Comparison of ENCODE assay signal across 9 cellular contexts in genomic region chr9:130997925-130998595, GRCh38. TPM values are rescaled to one million over a fixed set of nuclear protein-coding genes. Genes with fewer than 3 reads are reported as not detected.
A peak's percentile ranks its signal among the peaks of the same experiment; 100 is the strongest.
DNase-seq lines count a peak whose midpoint lies in the region; ATAC-seq and TF ChIP-seq lines count a peak whose summit lies in the region.
"Had no signal": no experiment of that assay in that cellular context is flagged by ENCODE, and none has a peak within 500 bp of the region (broad histone marks: within the 10 kb centered on the region; RNA-seq: fewer than 3 reads in every experiment).

No MANE protein-coding gene starts in this region.

- no peaks in the 10 kb centered on the region for H3K36me3 Mint-ChIP-seq in GM23338 (ENCODE audit: low read depth)
- no peaks in the 10 kb centered on the region for H3K36me3 Mint-ChIP-seq in activated T-helper 2 cell treated with anti-CD3 and anti-CD28 coated beads, Interferon-gamma antibody, Interleukin-2, Interleukin-4, amounts not matched to agents 10 μg/mL and 5 μg/mL and 100 μg/mL, durations not matched to agents 14 hours and 24 hours and 36 hours (ENCODE audit: low read depth)

- 0 out of 2 replicates have a peak overlapping the region, but pooled peaks have one; percentile 74 for H2AFZ ChIP-seq in GM23338

- 0 out of 2 replicates have a peak, but pooled peaks cover 2% of the 10 kb centered on the region for H3F3A ChIP-seq in GM23338 (replicated peaks; ENCODE audit: low read depth)

- peaks cover 11% of the 10 kb centered on the region for H3K4me1 Mint-ChIP-seq in GM23338
- no peaks in the 10 kb centered on the region for H3K4me1 Mint-ChIP-seq in activated T-helper 2 cell treated with anti-CD3 and anti-CD28 coated beads, Interferon-gamma antibody, Interleukin-2, Interleukin-4, amounts not matched to agents 10 μg/mL and 5 μg/mL and 100 μg/mL, durations not matched to agents 14 hours and 24 hours and 36 hours (ENCODE audit: low read depth)

- peaks cover 8% of the 10 kb centered on the region for H3K27me3 Mint-ChIP-seq in GM23338 (ENCODE audit: insufficient read depth, low read depth, poor library complexity)
- peaks cover 2% of the 10 kb centered on the region for H3K27me3 Mint-ChIP-seq in activated T-helper 2 cell treated with anti-CD3 and anti-CD28 coated beads, Interferon-gamma antibody, Interleukin-2, Interleukin-4, amounts not matched to agents 10 μg/mL and 5 μg/mL and 100 μg/mL, durations not matched to agents 14 hours and 24 hours and 36 hours (ENCODE audit: low read depth)

- H3K9me3 ChIP-seq in psoas muscle: no peaks in the 10 kb centered on the region

- no peaks in the 10 kb centered on the region for H3K79me2 ChIP-seq in GM23338 (replicated peaks; ENCODE audit: insufficient read depth)

- H3K27ac ChIP-seq in C4-2B (no peak overlapping the region), GM23338 (ENCODE audit: low read depth) (no peak overlapping the region), psoas muscle (no peak overlapping the region)

- no peak overlapping the region for H3K4me3 Mint-ChIP-seq in GM23338
- H3K4me3 Mint-ChIP-seq in activated T-helper 2 cell treated with anti-CD3 and anti-CD28 coated beads, Interferon-gamma antibody, Interleukin-2, Interleukin-4, amounts not matched to agents 10 μg/mL and 5 μg/mL and 100 μg/mL, durations not matched to agents 14 hours and 24 hours and 36 hours (ENCODE audit: low read depth): no peak overlapping the region

- H3K27ac Mint-ChIP-seq in GM23338: no peak overlapping the region
- H3K27ac Mint-ChIP-seq in activated T-helper 2 cell treated with anti-CD3 and anti-CD28 coated beads, Interferon-gamma antibody, Interleukin-2, Interleukin-4, amounts not matched to agents 10 μg/mL and 5 μg/mL and 100 μg/mL, durations not matched to agents 14 hours and 24 hours and 36 hours: no peak overlapping the region

- no peak overlapping the region for H3K4me3 ChIP-seq in GM23338
- no peak overlapping the region for H3K4me3 ChIP-seq in psoas muscle

- no peaks in the 10 kb centered on the region for H4K20me1 ChIP-seq in GM23338 (replicated peaks; ENCODE audit: insufficient read depth)

- DNase-seq in GM23338 (ENCODE audit: low spot score) (peak; percentile 95), NCI-H82 treated with DMSO at 0.1 percent for 48 hours (lab: John Stamatoyannopoulos, UW; ENCODE audit: unreplicated experiment) (peak; percentile 11), glomerular visceral epithelial cell (ENCODE audit: extremely low spot score) (peak; percentile 82), psoas muscle (peak; percentile 68 to 81)
- peak; percentile 31 for DNase-seq in activated T-helper 2 cell treated with anti-CD3 and anti-CD28 coated beads, Interferon-gamma antibody, Interleukin-2, Interleukin-4, amounts not matched to agents 10 μg/mL and 5 μg/mL and 100 μg/mL, durations not matched to agents 14 hours and 24 hours and 36 hours (ENCODE audit: low spot score)

- H3K4me2 ChIP-seq in GM23338: 0 out of 2 replicates have a peak overlapping the region, but pooled peaks have one; percentile 55

- H3K27me3 ChIP-seq in GM23338 (ENCODE audit: insufficient read depth) (no peaks in the 10 kb centered on the region), psoas muscle (ENCODE audit: insufficient read depth in 3 of 3, low read length in 2 of 3) (peaks cover 0 to 61% (median 19%) of the 10 kb centered on the region in 3 donors)

- 35 to 41% (median 35%) methylated on average over 25 to 28 of the region's 28 CpGs for WGBS in psoas muscle, 3 donors

- H3K9me2 ChIP-seq in GM23338 (ENCODE audit: insufficient read depth): no peaks in the 10 kb centered on the region

- H3K4me1 ChIP-seq in GM23338 (ENCODE audit: insufficient read depth) (peaks cover 4% of the 10 kb centered on the region; the same call in 1 of the 2 replicates), psoas muscle (no peaks in the 10 kb centered on the region)

- ATAC-seq in GM23338: peak; percentile 96
- ATAC-seq in psoas muscle: peak; percentile 65 to 83 (median 78)
- ATAC-seq in HG03460 (IDR thresholded peaks at IDR 0.05; ENCODE audit: unreplicated experiment): no peak
- no peak for ATAC-seq in GM19455 (IDR thresholded peaks at IDR 0.05; ENCODE audit: unreplicated experiment)

- no peaks in the 10 kb centered on the region for H3K36me3 ChIP-seq in GM23338 (ENCODE audit: insufficient read depth)
- H3K36me3 ChIP-seq in psoas muscle (ENCODE audit: insufficient read depth in 1 of 2, low read depth in 1 of 2): no peaks in the 10 kb centered on the region

- peak; percentile 90 for TF ChIP-seq CTCF in C4-2B (conservative IDR thresholded peaks at IDR 0.05)
- TF ChIP-seq CTCF in GM23338 (conservative IDR thresholded peaks at IDR 0.05; ENCODE audit: low read depth in 2 of 2): peak; percentile 82 to 100
- peak; percentile 51 for TF ChIP-seq CTCF in psoas muscle (IDR thresholded peaks at IDR 0.05)

- H3K9me3 Mint-ChIP-seq in GM23338: no peaks in the 10 kb centered on the region
- no peaks in the 10 kb centered on the region for H3K9me3 Mint-ChIP-seq in activated T-helper 2 cell treated with anti-CD3 and anti-CD28 coated beads, Interferon-gamma antibody, Interleukin-2, Interleukin-4, amounts not matched to agents 10 μg/mL and 5 μg/mL and 100 μg/mL, durations not matched to agents 14 hours and 24 hours and 36 hours

- intact Hi-C loops in activated T-helper 2 cell treated with anti-CD3 and anti-CD28 coated beads, Interferon-gamma antibody, Interleukin-2, Interleukin-4, amounts not matched to agents 10 μg/mL and 5 μg/mL and 100 μg/mL, durations not matched to agents 14 hours and 24 hours and 36 hours (cut with micrococcal nuclease): no loop called here
- intact Hi-C loops in psoas muscle (cut with DNase I): loop anchor here in 1 of 2 donors (5.0 kb wide), 1 partner anchor 296 kb away; no protein-coding TSS in a partner anchor

TF ChIP-seq in GM23338, 12 proteins besides CTCF, POLR2A, EP300 and RAD21:
- no peak for TF ChIP-seq POLR2AphosphoS5 (IDR thresholded peaks at IDR 0.05; ENCODE audit: low read depth)

RNA-seq across cellular contexts. Expression of gene LAMC3, which starts 10.9 kb away (rescaled TPM):
- total RNA-seq in GM23338 (2014; rRNA removed; shearing (Covaris generic)): 19.2 and 27.4 TPM in 2 replicates
- polyA plus RNA-seq in GM23338 (2016; fragmentation: Nextera tagmentation; extraction: Ambion mirVana): 8.2 and 9.0 TPM in 2 replicates
- total RNA-seq in activated T-helper 2 cell treated with anti-CD3 and anti-CD28 coated beads, Interferon-gamma antibody, Interleukin-2, Interleukin-4, amounts not matched to agents 10 μg/mL and 5 μg/mL and 100 μg/mL, durations not matched to agents 14 hours and 24 hours and 36 hours: not detected in 2 replicates
- under 1 TPM in 3 of 4 donors, not detected in 1; 0.21 to 0.66 (median 0.24) TPM for total RNA-seq in psoas muscle
- polyA plus RNA-seq in psoas muscle: under 1 TPM; 0.17 to 0.96 (median 0.21) TPM

RNA-seq across cellular contexts. Expression of gene FIBCD1, which starts 59.0 kb away (rescaled TPM):
- total RNA-seq in GM23338 (2014; rRNA removed; shearing (Covaris generic)): 4.4 and 15.5 TPM in 2 replicates
- polyA plus RNA-seq in GM23338 (2016; fragmentation: Nextera tagmentation; extraction: Ambion mirVana) (5.6 and 9.0 TPM in 2 replicates), psoas muscle (under 1 TPM in 1 of 3 donors, not detected in 2; 0.01 TPM)
- not detected in 2 replicates for total RNA-seq in activated T-helper 2 cell treated with anti-CD3 and anti-CD28 coated beads, Interferon-gamma antibody, Interleukin-2, Interleukin-4, amounts not matched to agents 10 μg/mL and 5 μg/mL and 100 μg/mL, durations not matched to agents 14 hours and 24 hours and 36 hours
- not detected for total RNA-seq in psoas muscle
- total RNA-seq: mononuclear cell had no signal

Comparison
In these comparisons a context has a peak if more than half of its experiments do, and no peak if none do; other contexts are left out.
1. ATAC-seq: peak in GM23338 (single experiment) and psoas muscle (4 of 4); none in HG03460 (single experiment) and GM19455 (single experiment).
2. DNase-seq: peak in every context shown above with its lines; median percentile 95 in GM23338; 82 in glomerular visceral epithelial cell; 74 in psoas muscle; 31 in activated T-helper 2 cell treated with anti-CD3 and anti-CD28 coated beads, Interferon-gamma antibody, Interleukin-2, Interleukin-4, amounts not matched to agents 10 μg/mL and 5 μg/mL and 100 μg/mL, durations not matched to agents 14 hours and 24 hours and 36 hours; 11 in NCI-H82 treated with DMSO at 0.1 percent for 48 hours.
3. RNA of gene LAMC3, which starts 10.9 kb away (total RNA-seq): 19.2 to 27.4 TPM in GM23338; 0.21 to 0.66 TPM in psoas muscle and not detected in activated T-helper 2 cell treated with anti-CD3 and anti-CD28 coated beads, Interferon-gamma antibody, Interleukin-2, Interleukin-4, amounts not matched to agents 10 μg/mL and 5 μg/mL and 100 μg/mL, durations not matched to agents 14 hours and 24 hours and 36 hours; every median in the first group is over 10 times any median in the second.
4. Peak in every context shown above with its lines, with median percentiles within 50 percentile points of each other: CTCF ChIP-seq.